Comparison of ENCODE assay signal across 28 cellular contexts in the genomic region with DNA sequence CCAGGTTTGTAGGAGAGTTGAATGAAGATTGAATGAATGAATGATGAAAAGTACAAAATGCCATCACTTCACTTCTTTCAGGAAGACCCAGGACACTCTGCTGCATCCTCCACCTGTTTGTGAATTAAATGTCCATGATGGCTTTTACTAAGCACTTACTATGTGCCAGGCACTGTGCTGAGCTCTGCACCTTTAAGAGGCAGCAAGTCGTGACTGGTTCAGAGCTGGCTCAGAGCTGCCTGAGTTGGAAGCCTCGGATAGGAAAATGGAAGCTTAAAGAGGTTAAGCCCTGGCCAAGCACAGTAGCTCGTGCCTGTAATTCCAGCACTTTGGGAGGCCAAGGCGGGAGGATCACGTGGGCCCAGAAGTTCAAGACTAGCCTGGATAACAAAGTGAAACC.
DNase-seq lines count a peak whose midpoint lies in the region; ATAC-seq, FAIRE-seq and TF ChIP-seq lines count a peak whose summit lies in the region.
"Had no signal": no experiment of that assay in that cellular context is flagged by ENCODE, and none has a peak within 500 bp of the region (broad histone marks: within the 10 kb centered on the region; RNA-seq: fewer than 3 reads in every experiment).

No MANE protein-coding gene starts in this region.

- H3K9me1 ChIP-seq in keratinocyte (ENCODE audit: control insufficient read depth, extremely low read depth, insufficient read depth, low read length) = no peaks in the 10 kb centered on the region

- H4K20me1 ChIP-seq in GM12878 (ENCODE audit: control insufficient read depth, insufficient read depth) (no peaks in the 10 kb centered on the region), keratinocyte (ENCODE audit: control insufficient read depth, extremely low read depth, insufficient read depth, low read length) (no peaks in the 10 kb centered on the region)

- FAIRE-seq in GM12878 (lab: Jason Lieb, UNC) (no peak), keratinocyte (lab: Jason Lieb, UNC) (peak; percentile 44)
- FAIRE-seq: colon, frontal cortex had no signal

- H3K9me3 ChIP-seq in GM12878 (replicated peaks; ENCODE audit: control insufficient read depth, insufficient read depth, low read length) (no peaks in the 10 kb centered on the region), keratinocyte (ENCODE audit: control insufficient read depth, low read depth, low read length) (no peaks in the 10 kb centered on the region), stomach (no peaks in the 10 kb centered on the region)
- H3K9me3 ChIP-seq: neutrophil, Peyer's patch had no signal

- DNase-seq in EH (ENCODE audit: low read depth) = peak; percentile 27
- DNase-seq in GM12878 (ENCODE audit: low read depth, low spot score) = no peak
- DNase-seq in keratinocyte (ENCODE audit: low read depth, low spot score) = no peak
- no peak for DNase-seq in stomach
- DNase-seq in activated effector memory CD4-positive, alpha-beta T cell treated with anti-CD3 and anti-CD28 coated beads, Interleukin-2, amount 50 U/mL, for 16 hours = no peak
- DNase-seq in AML-193 (lab: John Stamatoyannopoulos, UW) = no peak
- no peak for DNase-seq in stimulated activated CD4-positive, alpha-beta T cell treated with anti-CD3 and anti-CD28 coated beads, Interleukin-4, amount 100 ng/mL, for 24 hours
- DNase-seq: activated CD4-positive, alpha-beta T cell treated with anti-CD3 and anti-CD28 coated beads, Interleukin-2, amount 50 U/mL, for 1 hour; activated naive CD4-positive, alpha-beta T cell treated with anti-CD3 and anti-CD28 coated beads, Interleukin-2, amount 50 U/mL, for 16 hours; amygdala; DMS79; effector memory CD4-positive, alpha-beta T cell; erythroblast; KBM-7; left cardiac atrium; MM.1S; NCI-H2081; NCI-H226; NCI-H748 treated with DMSO at 0.1 percent for 48 hours; SIG-M5; stimulated activated naive CD8-positive, alpha-beta T cell treated with anti-CD3 and anti-CD28 coated beads, Interleukin-15, Interleukin-2, amounts not matched to agents 100 U/mL and 50 U/mL, for 24 hours; T-helper 9 cell; WERI-Rb-1 had no signal

- SMC1A ChIA-PET in GM12878 (lab: Charles Lee; ENCODE audit: uncharacterized antibody, unreplicated experiment) = interaction anchor here (0.6 kb wide), 1 partner anchor 81 kb away, joined by 3 read pairs; no protein-coding TSS in a partner anchor

- H3K36me3 ChIP-seq in GM12878 (ENCODE audit: control insufficient read depth in 2 of 2, insufficient read depth in 2 of 2, low read length in 1 of 2) (no peaks in the 10 kb centered on the region), keratinocyte (ENCODE audit: control insufficient read depth in 2 of 2, extremely low read depth in 1 of 2, insufficient read depth in 2 of 2, low read length in 2 of 2) (no peaks in the 10 kb centered on the region), stomach (no peaks in the 10 kb centered on the region)
- H3K36me3 ChIP-seq: neutrophil, Peyer's patch, WERI-Rb-1 had no signal

- H3K79me2 ChIP-seq in GM12878 (ENCODE audit: control insufficient read depth, insufficient read depth, low read length) (no peaks in the 10 kb centered on the region), keratinocyte (ENCODE audit: control insufficient read depth, insufficient read depth, low read length) (no peaks in the 10 kb centered on the region)

- POLR2A ChIA-PET in GM12878 (lab: Charles Lee) = no interaction called here

- no TSS peak for BruUV-seq in GM12878 (replicated peaks; lab: Mats Ljungman, UMichigan)

- H3K4me1 ChIP-seq in GM12878 (ENCODE audit: control insufficient read depth, insufficient read depth, low read length) (peaks cover 8% of the 10 kb centered on the region; the same call in 1 of the 2 replicates), keratinocyte (ENCODE audit: control insufficient read depth, extremely low read depth, insufficient read depth, low read length) (no peaks in the 10 kb centered on the region), stomach (peaks cover 32 to 67% (median 50%) of the 10 kb centered on the region in 4 donors)

- ATAC-seq in GM12878 (no peak), GM18868 (IDR thresholded peaks at IDR 0.05; ENCODE audit: unreplicated experiment) (no peak)
- ATAC-seq: stimulated activated naive CD8-positive, alpha-beta T cell treated with anti-CD3 and anti-CD28 coated beads, Interleukin-15, Interleukin-2, amounts not matched to agents 100 U/mL and 50 U/mL, for 24 hours had no signal

- intact Hi-C loops in GM12878 (cut with micrococcal nuclease; ENCODE audit: unreplicated experiment) = no loop called here
- intact Hi-C loops in stomach (cut with DNase I; ENCODE audit: low total_unique reads) = no loop called here

- H3K9ac ChIP-seq in GM12878 (ENCODE audit: control insufficient read depth, insufficient read depth, low read length) (no peak overlapping the region), keratinocyte (ENCODE audit: control insufficient read depth, extremely low read depth, insufficient read depth, low read length) (no peak overlapping the region)

- CTCF ChIA-PET in GM12878 (lab: Yijun Ruan, JAX) = interaction anchor here (1.2 kb wide), 1 partner anchor 190 kb away, joined by 4 read pairs; the partner anchor contains the start of gene RRBP1

- H3K27ac ChIP-seq in GM12878 (ENCODE audit: control insufficient read depth, insufficient read depth) = no peak overlapping the region
- H3K27ac ChIP-seq in keratinocyte (ENCODE audit: control insufficient read depth, insufficient read depth, low read length) = no peak overlapping the region
- peak overlapping the region in 4 of 5 donors; percentile 73 to 88 (median 85) for H3K27ac ChIP-seq in stomach
- H3K27ac ChIP-seq: neutrophil, WERI-Rb-1 had no signal

- H3K4me2 ChIP-seq in GM12878 (ENCODE audit: control insufficient read depth, insufficient read depth) = no peak overlapping the region
- H3K4me2 ChIP-seq in keratinocyte (ENCODE audit: control insufficient read depth, extremely low read depth, insufficient read depth, low read depth, low read length) = no peak overlapping the region

- in situ Hi-C loops in GM12878 (cut with MboI) = no loop called here

- TF ChIP-seq EP300 in GM12878 (IDR thresholded peaks at IDR 0.05; ENCODE audit: borderline replicate concordance in 1 of 2, control insufficient read depth in 1 of 2, low read depth in 2 of 2, low read length in 2 of 2) (no peak), stomach (IDR thresholded peaks at IDR 0.05) (no peak)

- H3K4me3 ChIP-seq in GM12878 = no peak overlapping the region
- H3K4me3 ChIP-seq in keratinocyte (ENCODE audit: control insufficient read depth in 2 of 3, extremely low read depth in 1 of 3, insufficient read depth in 2 of 3, low read depth in 1 of 3, low read length in 3 of 3) = no peak overlapping the region
- H3K4me3 ChIP-seq in stomach = no peak overlapping the region
- H3K4me3 ChIP-seq: Peyer's patch had no signal

- H3K27me3 ChIP-seq in GM12878 (replicated peaks in 1 of 2; ENCODE audit: control insufficient read depth in 2 of 2, insufficient read depth in 2 of 2, low read length in 1 of 2) (no peaks in the 10 kb centered on the region; a peak in 1 of 4 replicates), keratinocyte (ENCODE audit: control insufficient read depth, extremely low read depth, insufficient read depth, low read length) (peaks cover 22% of the 10 kb centered on the region), stomach (no peaks in the 10 kb centered on the region)
- H3K27me3 ChIP-seq: Peyer's patch had no signal

- RAD21 ChIA-PET in GM12878 (lab: Charles Lee; ENCODE audit: unreplicated experiment) = interaction anchor here (1.8 kb wide), 1 partner anchor 17 kb away, joined by 5 read pairs; no protein-coding TSS in a partner anchor

- H2AFZ ChIP-seq in GM12878 (ENCODE audit: control insufficient read depth, low read depth, low read length) = peak overlapping the region; percentile 59; the same call in 1 of the 2 replicates
- H2AFZ ChIP-seq in keratinocyte (ENCODE audit: control insufficient read depth, low read length) = no peak overlapping the region

- TF ChIP-seq RAD21 in GM12878 (IDR thresholded peaks at IDR 0.05; ENCODE audit: insufficient read depth, low read depth, low read length) = no peak

- TF ChIP-seq CTCF in GM12878 (IDR thresholded peaks at IDR 0.05 in 2 of 3, conservative IDR thresholded peaks at IDR 0.05 in 1 of 3; ENCODE audit: control insufficient read depth in 2 of 3, extremely low read depth in 1 of 3, insufficient read depth in 1 of 3, low read depth in 3 of 3, low read length in 3 of 3) (no peak), keratinocyte (optimal IDR thresholded peaks at IDR 0.05 in 1 of 3, IDR thresholded peaks at IDR 0.05 in 1 of 3, conservative IDR thresholded peaks at IDR 0.05 in 1 of 3; ENCODE audit: extremely low read depth in 1 of 3, insufficient read depth in 2 of 3, low read length in 3 of 3) (no peak), stomach (IDR thresholded peaks at IDR 0.05) (no peak)

- WGBS in GM12878 (ENCODE audit: insufficient coverage, insufficient replicate concordance, low lambda C conversion rate, missing lambda C conversion rate) = 77% methylated on average over 5 of the region's 5 CpGs
- WGBS in stomach, 5 donors = 30 to 45% (median 42%) methylated on average over 5 of the region's 5 CpGs

- dilution Hi-C loops in keratinocyte (cut with MboI; ENCODE audit: extremely low pct_ligation_motif_present, low sequenced_read_pairs) = no loop called here

- TF ChIP-seq POLR2A in GM12878 (IDR thresholded peaks at IDR 0.05; ENCODE audit: low read depth, low read length) = no peak
- TF ChIP-seq POLR2A in stomach (IDR thresholded peaks at IDR 0.05) = no peak

TF ChIP-seq in GM12878, 131 proteins besides CTCF, POLR2A, EP300 and RAD21:
- TF ChIP-seq TAF1 (IDR thresholded peaks at IDR 0.05; ENCODE audit: borderline replicate concordance, low read depth, low read length) = no peak
- TF ChIP-seq BMI1 (IDR thresholded peaks at IDR 0.05; ENCODE audit: borderline replicate concordance) = no peak
TF ChIP-seq in GM12878: peak in this region for 0.

Comparison
In these comparisons a context has a peak if more than half of its experiments do, and no peak if none do; other contexts are left out.
1. H3K27ac ChIP-seq: peak in stomach (4 of 5); none in GM12878 (single experiment) and keratinocyte (single experiment).